ENCODE assay signal across 20 cellular contexts in the genomic region with DNA sequence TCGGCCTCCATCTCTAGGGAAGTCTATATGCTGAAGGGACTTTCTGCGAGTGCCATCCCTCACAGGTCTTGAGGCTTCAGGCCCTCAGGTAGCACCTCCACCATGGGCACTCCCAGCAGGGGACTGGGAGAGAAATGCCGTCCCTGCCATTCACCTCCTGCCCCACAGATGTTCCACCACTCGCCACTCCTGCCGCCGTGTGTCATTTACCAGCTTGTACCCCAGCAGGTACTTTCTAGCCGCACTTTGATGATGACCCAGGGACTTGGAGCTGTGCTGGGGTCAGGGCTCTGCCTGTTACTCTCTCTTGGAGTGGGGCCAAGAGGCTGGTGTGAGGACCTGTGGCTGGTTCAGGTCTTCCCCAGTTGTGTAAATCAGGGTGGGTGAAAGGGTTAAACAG. TPM values are rescaled to one million over a fixed set of nuclear protein-coding genes. Genes with fewer than 3 reads are reported as not detected.
DNase-seq lines count a peak whose midpoint lies in the region; ATAC-seq, FAIRE-seq and TF ChIP-seq lines count a peak whose summit lies in the region.
"Had no signal": no experiment of that assay in that cellular context is flagged by ENCODE, and none has a peak within 500 bp of the region (broad histone marks: within the 10 kb centered on the region; RNA-seq: fewer than 3 reads in every experiment).

No MANE protein-coding gene starts in this region.

- POLR2A ChIA-PET in K562 (lab: Yijun Ruan, JAX), result interaction anchor here (1.0 kb wide), 1 partner anchor 9 kb away, joined by 5 read pairs; no protein-coding TSS in a partner anchor

- H3K4me3 ChIP-seq in K562, result no peak overlapping the region
- no peak overlapping the region for H3K4me3 ChIP-seq in upper lobe of left lung
- H3K4me3 ChIP-seq: BLaER1 had no signal

- H3K4me2 ChIP-seq in H9 (ENCODE audit: insufficient read depth, insufficient read length, low read length) (no peak overlapping the region), K562 (ENCODE audit: insufficient read depth, low read length) (no peak overlapping the region)
- H3K4me2 ChIP-seq: BLaER1, KMS-11 had no signal

- no peak overlapping the region for H4K5ac ChIP-seq in H9 (ENCODE audit: insufficient read length, low read depth, low read length)

- TF ChIP-seq CTCF in H9 (conservative IDR thresholded peaks at IDR 0.05), result no peak
- TF ChIP-seq CTCF in K562 (IDR thresholded peaks at IDR 0.05 in 2 of 3, conservative IDR thresholded peaks at IDR 0.05 in 1 of 3; ENCODE audit: insufficient read depth in 2 of 3, low read depth in 1 of 3, low read length in 3 of 3), result no peak
- no peak for TF ChIP-seq CTCF in nephron progenitor cell (IDR thresholded peaks at IDR 0.05)
- no peak for TF ChIP-seq CTCF in upper lobe of left lung (IDR thresholded peaks at IDR 0.05)

- no peak overlapping the region for H3K14ac ChIP-seq in H9 (ENCODE audit: insufficient read depth, low read length)

- H3K36me3 Mint-ChIP-seq in H9 (ENCODE audit: insufficient read depth in 1 of 3, low read depth in 3 of 3), result peaks cover 8 to 25% (median 22%) of the 10 kb centered on the region in 3 experiments; a peak in 6 of 7 replicates
- H3K36me3 Mint-ChIP-seq in nephron progenitor cell (ENCODE audit: low read depth), result peaks cover 29% of the 10 kb centered on the region

- no peak overlapping the region for H2BK12ac ChIP-seq in H9 (ENCODE audit: insufficient read length, low read depth, low read length)

- H4K20me1 ChIP-seq in H9 (ENCODE audit: control insufficient read depth, insufficient read depth, insufficient read length) (no peaks in the 10 kb centered on the region), K562 (replicated peaks; ENCODE audit: control insufficient read depth, insufficient read depth, low read length) (0 out of 2 replicates have a peak, but pooled peaks cover 4% of the 10 kb centered on the region)
- H4K20me1 ChIP-seq: BLaER1 had no signal

- TF ChIP-seq EP300 in K562 (IDR thresholded peaks at IDR 0.05; ENCODE audit: low read length), result no peak
- no peak for TF ChIP-seq EP300 in upper lobe of left lung (IDR thresholded peaks at IDR 0.05)

- H3T11ph ChIP-seq in H9 (ENCODE audit: low read length), result no peak overlapping the region

- H3K27ac Mint-ChIP-seq in H9, result no peak overlapping the region; a peak in 1 of 7 replicates
- peak overlapping the region; percentile 86 for H3K27ac Mint-ChIP-seq in nephron progenitor cell

- H3K23me2 ChIP-seq in H9 (ENCODE audit: insufficient read length, low read depth, low read length, poor library complexity, severe bottlenecking), result no peaks in the 10 kb centered on the region

- H3K27ac ChIP-seq in H9 (ENCODE audit: insufficient read length, low read depth, low read length) (no peak overlapping the region), K562 (ENCODE audit: extremely low read depth, low read depth, low read length) (no peak overlapping the region), upper lobe of left lung (no peak overlapping the region)
- H3K27ac ChIP-seq: BLaER1, KMS-11 had no signal

- H4K91ac ChIP-seq in H9 (ENCODE audit: insufficient read length, low read depth, low read length), result no peak overlapping the region

- no peaks in the 10 kb centered on the region for H3K27me3 ChIP-seq in H9 (ENCODE audit: insufficient read depth, low read length)
- H3K27me3 ChIP-seq in K562 (ENCODE audit: control insufficient read depth in 2 of 2, insufficient read depth in 2 of 2, low read length in 2 of 2), result peaks cover 0 to 13% of the 10 kb centered on the region in 2 experiments; a peak in 3 of 5 replicates
- H3K27me3 ChIP-seq in upper lobe of left lung, result no peaks in the 10 kb centered on the region
- H3K27me3 ChIP-seq: BLaER1 had no signal

- H3K4ac ChIP-seq in H9 (ENCODE audit: low read depth, low read length), result no peak overlapping the region

- peaks cover 17 to 20% of the 10 kb centered on the region in 2 experiments for H3K4me1 Mint-ChIP-seq in H9
- peaks cover 41% of the 10 kb centered on the region for H3K4me1 Mint-ChIP-seq in nephron progenitor cell

- no peak overlapping the region for H3K23ac ChIP-seq in H9 (ENCODE audit: insufficient read length, low read depth, low read length)

- in situ Hi-C loops in K562 (cut with MboI), result no loop called here

- TF ChIP-seq RAD21 in K562 (CRISPR knock-in tag; conservative IDR thresholded peaks at IDR 0.05 in 1 of 2, IDR thresholded peaks at IDR 0.05 in 1 of 2), result no peak

- no peaks in the 10 kb centered on the region for H3K9me1 ChIP-seq in K562 (ENCODE audit: control insufficient read depth, insufficient read depth, low read length)

- H3K27me3 Mint-ChIP-seq in H9 (ENCODE audit: low read depth) (no peaks in the 10 kb centered on the region), nephron progenitor cell (ENCODE audit: low read depth, poor library complexity) (peaks cover 4% of the 10 kb centered on the region)
- H3K27me3 Mint-ChIP-seq: CD4-positive, alpha-beta memory T cell had no signal

- no CpG with 5 or more reads among the region's 7 CpGs for WGBS in H9 (ENCODE audit: extremely low coverage, insufficient read length, low lambda C conversion rate)
- 16% methylated on average over 7 of the region's 7 CpGs for WGBS in K562 (ENCODE audit: insufficient coverage, low coverage, missing lambda C conversion rate)
- 91 to 92% methylated on average over 7 of the region's 7 CpGs for WGBS in upper lobe of left lung, 2 donors

- H3K56ac ChIP-seq in H9 (ENCODE audit: insufficient read length, low read depth, low read length), result no peak overlapping the region

- H2AK5ac ChIP-seq in H9 (ENCODE audit: insufficient read length, low read length), result no peak overlapping the region

- no peak overlapping the region for H2BK15ac ChIP-seq in H9 (ENCODE audit: low read depth, low read length)

- BruUV-seq in K562 (replicated peaks; lab: Mats Ljungman, UMichigan), result no TSS peak

- TF ChIP-seq POLR2A in K562 (conservative IDR thresholded peaks at IDR 0.05) (no peak), upper lobe of left lung (IDR thresholded peaks at IDR 0.05) (no peak)

- H3K4me1 ChIP-seq in H9 (ENCODE audit: insufficient read depth, low read length) (no peaks in the 10 kb centered on the region), K562 (replicated peaks in 1 of 2; ENCODE audit: control insufficient read depth in 2 of 2, insufficient read depth in 2 of 2, low read length in 2 of 2) (no peaks in the 10 kb centered on the region; a peak in 1 of 5 replicates), upper lobe of left lung (no peaks in the 10 kb centered on the region)
- H3K4me1 ChIP-seq: BLaER1 had no signal

- H3K79me2 ChIP-seq in H9 (ENCODE audit: insufficient read depth, low read length), result no peaks in the 10 kb centered on the region
- H3K79me2 ChIP-seq in K562 (ENCODE audit: control insufficient read depth, insufficient read depth, low read length), result no peaks in the 10 kb centered on the region

- no peaks in the 10 kb centered on the region for H3K79me1 ChIP-seq in H9 (ENCODE audit: insufficient read depth, low read depth, low read length, poor library complexity, severe bottlenecking)

- no peaks in the 10 kb centered on the region for H3K9me3 ChIP-seq in H9 (ENCODE audit: control insufficient read depth, low read depth, low read length)
- no peaks in the 10 kb centered on the region for H3K9me3 ChIP-seq in K562 (replicated peaks; ENCODE audit: control insufficient read depth, insufficient read depth, low read depth, low read length)
- no peaks in the 10 kb centered on the region for H3K9me3 ChIP-seq in upper lobe of left lung
- H3K9me3 ChIP-seq: BLaER1 had no signal

- H2AFZ ChIP-seq in H9 (ENCODE audit: low read length), result no peak overlapping the region
- H2AFZ ChIP-seq in K562 (ENCODE audit: low read depth, low read length), result no peak overlapping the region

- CTCF ChIA-PET in K562 (lab: Yijun Ruan, JAX; ENCODE audit: low intra/inter-chr PET ratio), result no interaction called here

- no peak overlapping the region for H2BK120ac ChIP-seq in H9 (ENCODE audit: low read depth, low read length, poor library complexity, severe bottlenecking)

- peak; percentile 42 for DNase-seq in activated CD8-positive, alpha-beta memory T cell treated with anti-CD3 and anti-CD28 coated beads, Interleukin-2, amount 50 U/mL, for 48 hours
- no peak for DNase-seq in activated CD8-positive, alpha-beta memory T cell treated with anti-CD3 and anti-CD28 coated beads for 24 hours
- DNase-seq in H9 (peak; percentile 23), K562 (ENCODE audit: extremely low read depth in 1 of 4, low spot score in 3 of 4) (no peak), nephron progenitor cell (no peak), upper lobe of left lung (no peak), NCI-H2171 (lab: John Stamatoyannopoulos, UW) (no peak)
- DNase-seq: CD4-positive, alpha-beta memory T cell; DMS53; EL; GOT3; NCI-H1417 treated with DMSO at 0.1 percent for 48 hours; NCI-H1930; NCI-H526 had no signal

- H3K36me3 ChIP-seq in K562 (ENCODE audit: control insufficient read depth, insufficient read depth, low read length), result peaks cover 7% of the 10 kb centered on the region; the same call in 1 of the 3 replicates
- no peaks in the 10 kb centered on the region for H3K36me3 ChIP-seq in upper lobe of left lung

- no peak overlapping the region for H2BK5ac ChIP-seq in H9 (ENCODE audit: insufficient read length, low read length)

- no peak overlapping the region for H3K4me3 Mint-ChIP-seq in H9
- H3K4me3 Mint-ChIP-seq in nephron progenitor cell, result no peak overlapping the region
- H3K4me3 Mint-ChIP-seq: CD4-positive, alpha-beta memory T cell had no signal

- intact Hi-C loops in K562 (cut with micrococcal nuclease), result no loop called here

- ATAC-seq in K562 (no peak), upper lobe of left lung (ENCODE audit: low FRiP score in 2 of 2) (no peak), HG03457 (IDR thresholded peaks at IDR 0.05; ENCODE audit: unreplicated experiment) (no peak)
- ATAC-seq: Panc1 had no signal

- H3K9me3 Mint-ChIP-seq in H9, result no peaks in the 10 kb centered on the region; a peak in 1 of 5 replicates
- no peaks in the 10 kb centered on the region for H3K9me3 Mint-ChIP-seq in nephron progenitor cell
- H3K9me3 Mint-ChIP-seq: CD4-positive, alpha-beta memory T cell had no signal

- no peak for FAIRE-seq in K562 (lab: Jason Lieb, UNC)
- FAIRE-seq: GM12891 had no signal

- no peak overlapping the region for H2BK20ac ChIP-seq in H9 (ENCODE audit: low read depth, low read length, poor library complexity, severe bottlenecking)

- H3K9ac ChIP-seq in H9 (ENCODE audit: extremely low read depth, insufficient read length, low read length) (no peak overlapping the region), K562 (ENCODE audit: insufficient read depth in 1 of 2, low read depth in 2 of 2, low read length in 2 of 2) (no peak overlapping the region)
- H3K9ac ChIP-seq: BLaER1, KMS-11 had no signal

- H4K8ac ChIP-seq in H9 (replicated peaks; ENCODE audit: insufficient read length, low read depth, low read length), result no peak overlapping the region

- no peak overlapping the region for H3K18ac ChIP-seq in H9 (ENCODE audit: insufficient read length, low read depth, low read length)

RNA-seq across cellular contexts. Expression of a gene that starts 32.5 kb away (rescaled TPM):
- 0.07 and 0.13 TPM in 2 replicates for total RNA-seq in H9 (2021)
- not detected in 2 replicates for total RNA-seq in K562 (2011; cell fraction: chromatin; rRNA removed; ENCODE audit: low replicate concordance)
- not detected in 2 replicates for total RNA-seq in K562 (2011; cell fraction: nucleolus; rRNA removed)
- not detected in 2 replicates for total RNA-seq in K562 (2011; cell fraction: nucleoplasm; rRNA removed)
- not detected in 2 replicates for total RNA-seq in K562 (2014; rRNA removed)
- total RNA-seq in K562 (2014; rRNA removed; fragmentation: Illumina TruSeq; extraction: Trizol), result not detected in 2 replicates
- not detected in 2 replicates for total RNA-seq in K562 (2015; rRNA removed; fragmentation: Illumina TruSeq; extraction: Trizol)
- not detected in 2 replicates for total RNA-seq in K562 (2021)
- polyA plus RNA-seq in K562 (2011; rRNA removed), result not detected in 2 replicates
- polyA plus RNA-seq in K562 (2011; cell fraction: cytosol; rRNA removed), result not detected in 2 replicates
- polyA plus RNA-seq in K562 (2011; cell fraction: nucleus; rRNA removed), result not detected in 2 replicates
- polyA plus RNA-seq in K562 (2012), result not detected in 2 replicates
- polyA plus RNA-seq in K562 (2014; fragmentation: Illumina TruSeq; extraction: Trizol), result not detected in 2 replicates
- not detected for polyA plus RNA-seq in K562 (2014; fragmentation: Nextera tagmentation; extraction: Ambion mirVana)
- not detected in 2 replicates for polyA plus RNA-seq in K562 (2014; rRNA removed)
- polyA minus RNA-seq in K562 (2011; rRNA and poly(A)+ RNA removed), result not detected in 2 replicates
- polyA minus RNA-seq in K562 (2011; cell fraction: cytosol; rRNA and poly(A)+ RNA removed), result not detected in 2 replicates
- polyA minus RNA-seq in K562 (2011; cell fraction: nucleus; rRNA and poly(A)+ RNA removed), result not detected in 2 replicates
- total RNA-seq in upper lobe of left lung, result 1 to 10 TPM in 1 of 6 donors, under 1 TPM in 3, not detected in 2; 0.10 to 1.0 (median 0.44) TPM
- total RNA-seq: A673; CD4-positive, alpha-beta memory T cell had no signal
- polyA plus RNA-seq: CD4-positive, alpha-beta memory T cell had no signal

RNA-seq across cellular contexts. Expression of a gene that starts 55.0 kb away (rescaled TPM):
- total RNA-seq in H9 (2021), result 234 and 239 TPM in 2 replicates
- 222 and 446 TPM in 2 replicates for total RNA-seq in K562 (2011; cell fraction: chromatin; rRNA removed; ENCODE audit: low replicate concordance)
- 158 and 190 TPM in 2 replicates for total RNA-seq in K562 (2011; cell fraction: nucleolus; rRNA removed)
- 225 and 258 TPM in 2 replicates for total RNA-seq in K562 (2011; cell fraction: nucleoplasm; rRNA removed)
- 142 and 196 TPM in 2 replicates for total RNA-seq in K562 (2014; rRNA removed)
- total RNA-seq in K562 (2014; rRNA removed; fragmentation: Illumina TruSeq; extraction: Trizol), result 272 and 300 TPM in 2 replicates
- total RNA-seq in K562 (2015; rRNA removed; fragmentation: Illumina TruSeq; extraction: Trizol), result 147 TPM in 2 replicates
- total RNA-seq in K562 (2021), result 270 and 312 TPM in 2 replicates
- polyA plus RNA-seq in K562 (2011; rRNA removed), result 391 and 636 TPM in 2 replicates
- 349 and 578 TPM in 2 replicates for polyA plus RNA-seq in K562 (2011; cell fraction: cytosol; rRNA removed)
- 440 and 547 TPM in 2 replicates for polyA plus RNA-seq in K562 (2011; cell fraction: nucleus; rRNA removed)
- polyA plus RNA-seq in K562 (2012), result 138 and 517 TPM in 2 replicates
- polyA plus RNA-seq in K562 (2014; fragmentation: Illumina TruSeq; extraction: Trizol), result 650 and 769 TPM in 2 replicates
- 100 to 1,000 TPM; 205 to 227 TPM for polyA plus RNA-seq in K562 (2014; fragmentation: Nextera tagmentation; extraction: Ambion mirVana)
- 234 and 319 TPM in 2 replicates for polyA plus RNA-seq in K562 (2014; rRNA removed)
- 421 and 586 TPM in 2 replicates for polyA minus RNA-seq in K562 (2011; rRNA and poly(A)+ RNA removed)
- polyA minus RNA-seq in K562 (2011; cell fraction: cytosol; rRNA and poly(A)+ RNA removed), result 264 and 340 TPM in 2 replicates
- polyA minus RNA-seq in K562 (2011; cell fraction: nucleus; rRNA and poly(A)+ RNA removed), result 178 and 266 TPM in 2 replicates
- total RNA-seq in upper lobe of left lung, result 100 to 1,000 TPM in 1 of 6 donors, 10 to 100 TPM in 5; 59.5 to 107 (median 81.6) TPM

Comparison
In these comparisons a context has a peak if more than half of its experiments do, and no peak if none do; other contexts are left out.
1. DNase-seq: peak in activated CD8-positive, alpha-beta memory T cell treated with anti-CD3 and anti-CD28 coated beads, Interleukin-2, amount 50 U/mL, for 48 hours (single experiment) and H9 (single experiment); none in activated CD8-positive, alpha-beta memory T cell treated with anti-CD3 and anti-CD28 coated beads for 24 hours (single experiment), K562 (0 of 4), nephron progenitor cell (single experiment), upper lobe of left lung (0 of 2) and NCI-H2171 (single experiment).